In the genomic region with DNA sequence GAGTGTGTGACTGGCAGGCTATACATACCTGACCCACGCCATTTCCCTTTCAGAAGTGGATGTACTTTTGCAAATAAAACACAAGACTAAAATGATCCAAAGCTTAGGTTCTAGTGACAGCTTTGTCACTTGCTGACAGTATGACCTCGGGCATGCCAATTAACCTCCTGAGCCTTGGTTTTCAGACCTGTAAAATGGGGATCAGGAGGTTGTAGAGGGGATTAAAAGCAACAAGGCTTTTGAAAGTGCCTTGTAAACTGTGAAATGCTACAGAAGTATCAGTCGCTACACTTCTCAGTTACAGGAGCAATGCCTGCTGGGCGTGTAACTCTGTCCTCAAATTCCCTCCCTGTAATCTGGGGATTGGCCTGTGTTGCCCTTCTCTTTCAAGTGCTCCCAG, we compare ENCODE assay signal across 9 cellular contexts. TPM values are rescaled to one million over a fixed set of nuclear protein-coding genes. Genes with fewer than 3 reads are reported as not detected.
DNase-seq lines count a peak whose midpoint lies in the region; ATAC-seq and TF ChIP-seq lines count a peak whose summit lies in the region.
"Had no signal": no experiment of that assay in that cellular context is flagged by ENCODE, and none has a peak within 500 bp of the region (broad histone marks: within the 10 kb centered on the region; RNA-seq: fewer than 3 reads in every experiment).

No MANE protein-coding gene starts in this region.

- peaks cover 0 to 16% (median 5%) of the 10 kb centered on the region in 8 donors for H3K9me3 Mint-ChIP-seq in CD4-positive, alpha-beta memory T cell

- peaks cover 8% of the 10 kb centered on the region for H3K4me1 ChIP-seq in CD4-positive, alpha-beta memory T cell (ENCODE audit: insufficient read depth, low read length)
- H3K4me1 ChIP-seq in ovary (ENCODE audit: insufficient read depth), result peaks cover 6% of the 10 kb centered on the region

- no peak overlapping the region for H3K27ac ChIP-seq in CD4-positive, alpha-beta memory T cell (ENCODE audit: low read depth, low read length)
- H3K27ac ChIP-seq in ovary, result no peak overlapping the region

- POLR2A ChIA-PET in CD4-positive, alpha-beta memory T cell (lab: Charles Lee; ENCODE audit: partially characterized antibody), result interaction anchor here (1.3 kb wide), 1 partner anchor 52 kb away, joined by 4 read pairs; no protein-coding TSS in a partner anchor

- 82 to 89% (median 88%) methylated on average over 4 of the region's 4 CpGs for WGBS in ovary, 3 donors

- H3K4me3 Mint-ChIP-seq in CD4-positive, alpha-beta memory T cell, result peak overlapping the region in 6 of 8 donors; percentile 20 to 89 (median 85)
- no peak overlapping the region for H3K4me3 Mint-ChIP-seq in T-helper 17 cell

- TF ChIP-seq POLR2A in ovary (IDR thresholded peaks at IDR 0.05), result no peak

- CTCF ChIA-PET in CD4-positive, alpha-beta memory T cell (lab: Charles Lee; ENCODE audit: partially characterized antibody), result no interaction called here

- peaks cover 8 to 23% (median 16%) of the 10 kb centered on the region in 4 donors for H3K4me1 Mint-ChIP-seq in CD4-positive, alpha-beta memory T cell
- H3K4me1 Mint-ChIP-seq in T-helper 17 cell, result peaks cover 4% of the 10 kb centered on the region

- no peak for TF ChIP-seq CTCF in LNCaP clone FGC (IDR thresholded peaks at IDR 0.05; ENCODE audit: control insufficient read depth, extremely low read depth, insufficient read depth)
- TF ChIP-seq CTCF in epithelial cell of proximal tubule (conservative IDR thresholded peaks at IDR 0.05; ENCODE audit: low read depth, low read length), result no peak
- TF ChIP-seq CTCF in ovary (IDR thresholded peaks at IDR 0.05), result no peak

- no peak for TF ChIP-seq EP300 in ovary (IDR thresholded peaks at IDR 0.05)

- H3K27ac Mint-ChIP-seq in CD4-positive, alpha-beta memory T cell, result no peak overlapping the region
- H3K27ac Mint-ChIP-seq in T-helper 17 cell, result no peak overlapping the region

- H3K9me3 ChIP-seq in CD4-positive, alpha-beta memory T cell (ENCODE audit: control insufficient read depth in 1 of 2, low read length in 2 of 2), result peaks cover 0 to 5% of the 10 kb centered on the region in 2 donors
- no peaks in the 10 kb centered on the region for H3K9me3 ChIP-seq in ovary
- peaks cover 6% of the 10 kb centered on the region for H3K9me3 ChIP-seq in T-helper 17 cell (ENCODE audit: control insufficient read depth, low read length, poor library complexity, severe bottlenecking)

- DNase-seq in CD4-positive, alpha-beta memory T cell, result no peak
- no peak for DNase-seq in LNCaP clone FGC (ENCODE audit: low read depth)
- no peak for DNase-seq in epithelial cell of proximal tubule (ENCODE audit: low read depth)
- no peak for DNase-seq in ovary
- no peak for DNase-seq in NCI-H1417 treated with DMSO at 0.1 percent for 48 hours (lab: John Stamatoyannopoulos, UW)
- DNase-seq in NCI-H2227 (lab: John Stamatoyannopoulos, UW; ENCODE audit: unreplicated experiment), result no peak
- no peak for DNase-seq in T-helper 17 cell
- DNase-seq in effector CD4-positive, alpha-beta T cell, result no peak
- DNase-seq: amygdala had no signal

- no peak overlapping the region for H3K4me3 ChIP-seq in CD4-positive, alpha-beta memory T cell (ENCODE audit: low read length in 2 of 2)
- H3K4me3 ChIP-seq in LNCaP clone FGC (ENCODE audit: low read depth, low read length) (peak overlapping the region; percentile 81), epithelial cell of proximal tubule (ENCODE audit: low read depth, low read length) (peak overlapping the region; percentile 67), ovary (peak overlapping the region; percentile 50)

- intact Hi-C loops in CD4-positive, alpha-beta memory T cell (cut with micrococcal nuclease), result no loop called here
- intact Hi-C loops in ovary (cut with DNase I), result loop anchor here in 1 of 4 donors (5.0 kb wide), 1 partner anchor 329 kb away; no protein-coding TSS in a partner anchor

- peaks cover 8% of the 10 kb centered on the region for H3K27me3 ChIP-seq in CD4-positive, alpha-beta memory T cell (ENCODE audit: insufficient read depth, low read length)
- no peaks in the 10 kb centered on the region for H3K27me3 ChIP-seq in ovary

- no peaks in the 10 kb centered on the region for H3K36me3 ChIP-seq in CD4-positive, alpha-beta memory T cell (ENCODE audit: insufficient read depth, low read length)
- H3K36me3 ChIP-seq in ovary, result no peaks in the 10 kb centered on the region

- H3K36me3 Mint-ChIP-seq in CD4-positive, alpha-beta memory T cell, result peaks cover 3 to 10% of the 10 kb centered on the region in 2 donors
- H3K36me3 Mint-ChIP-seq in T-helper 17 cell (ENCODE audit: low read depth), result peaks cover 2% of the 10 kb centered on the region

- peaks cover 17 to 27% of the 10 kb centered on the region in 2 donors for H3K27me3 Mint-ChIP-seq in CD4-positive, alpha-beta memory T cell
- H3K27me3 Mint-ChIP-seq in T-helper 17 cell, result peaks cover 58% of the 10 kb centered on the region

- no peak for ATAC-seq in T-helper 17 cell

RNA-seq across cellular contexts. Expression of a gene that starts 8.7 kb away (rescaled TPM):
- total RNA-seq in CD4-positive, alpha-beta memory T cell, result 1 to 10 TPM; 7.4 to 7.7 TPM
- polyA plus RNA-seq in CD4-positive, alpha-beta memory T cell, result 1 to 10 TPM in 1 of 2 donors, under 1 TPM in 1; 0.83 to 2.5 TPM
- 33.4 and 46.7 TPM in 2 replicates for total RNA-seq in epithelial cell of proximal tubule
- total RNA-seq in ovary, result 10 to 100 TPM; 17.5 to 93.3 (median 27.8) TPM
- 10 to 100 TPM in 1 of 2 donors, 1 to 10 TPM in 1; 10.0 to 27.8 TPM for polyA plus RNA-seq in ovary
- total RNA-seq in T-helper 17 cell, result 1 to 10 TPM; 3.8 to 7.0 TPM

Comparison
In these comparisons a context has a peak if more than half of its experiments do, and no peak if none do; other contexts are left out.
1. H3K4me3 ChIP-seq: peak in LNCaP clone FGC (single experiment), epithelial cell of proximal tubule (single experiment) and ovary (single experiment); none in CD4-positive, alpha-beta memory T cell (0 of 2).